In genomic region chr7:1442355-1443124, GRCh38 we compare ENCODE assay signal across 24 cellular contexts.
"Had no signal": no experiment of that assay in that cellular context is flagged by ENCODE, and none has a peak within 500 bp of the region (broad histone marks: within the 10 kb centered on the region; RNA-seq: fewer than 3 reads in every experiment).

No MANE protein-coding gene starts in this region.

- H3K4me1 Mint-ChIP-seq: activated CD4-positive, alpha-beta T cell treated with anti-CD3 and anti-CD28 coated beads, Interleukin-2, amount 10 ng/mL, durations not matched to agents 24 days and 14 days; activated CD8-positive, alpha-beta memory T cell treated with anti-CD3 and anti-CD28 coated beads, Interleukin-2, amount 10 ng/mL, durations not matched to agents 7 days and 5 days; activated naive CD8-positive, alpha-beta T cell treated with anti-CD3 and anti-CD28 coated beads, Interleukin-2, amount 50 U/mL, for 24 hours had no signal

- DNase-seq: activated CD4-positive, alpha-beta T cell treated with anti-CD3 and anti-CD28 coated beads, Interleukin-2, amount 10 ng/mL, durations not matched to agents 24 days and 14 days; activated CD4-positive, alpha-beta T cell treated with anti-CD3 and anti-CD28 coated beads, Interleukin-2, amount 50 U/mL, for 48 hours; activated CD4-positive, CD25-positive, alpha-beta regulatory T cell treated with anti-CD3 and anti-CD28 coated beads, Interleukin-2, amount 50 U/mL, for 72 hours; activated CD8-positive, alpha-beta memory T cell treated with anti-CD3 and anti-CD28 coated beads, Interleukin-2, amount 10 ng/mL, durations not matched to agents 7 days and 5 days; activated effector memory CD4-positive, alpha-beta T cell treated with anti-CD3 and anti-CD28 coated beads, Interleukin-2, amount 50 U/mL, for 16 hours; activated naive CD4-positive, alpha-beta T cell treated with Interleukin-2 at 50 U/mL for 16 hours; activated naive CD8-positive, alpha-beta T cell treated with anti-CD3 and anti-CD28 coated beads, Interleukin-2, amount 50 U/mL, for 24 hours; activated T-cell treated with anti-CD3 and anti-CD28 coated beads, Interleukin-2, amount 50 U/mL, for 4 hours; amniotic stem cell; brain microvascular endothelial cell; KBM-7; NCI-H1092; NCI-H1694; NCI-H2029; NCI-H345; NCI-H510A; NCI-H526 treated with DMSO at 0.1 percent for 48 hours; NCI-H82; Right ventricle myocardium superior; SJCRH30; SW 1271 had no signal

- H3K36me3 ChIP-seq: cardiac muscle cell, SJCRH30 had no signal

- H3K36me3 Mint-ChIP-seq: activated CD8-positive, alpha-beta memory T cell treated with anti-CD3 and anti-CD28 coated beads, Interleukin-2, amount 10 ng/mL, durations not matched to agents 7 days and 5 days; activated naive CD4-positive, alpha-beta T cell treated with anti-CD3 and anti-CD28 coated beads, Interleukin-2, amount 50 U/mL, for 72 hours had no signal

- H3K4me3 Mint-ChIP-seq: activated CD4-positive, alpha-beta T cell treated with anti-CD3 and anti-CD28 coated beads, Interleukin-2, amount 10 ng/mL, durations not matched to agents 24 days and 14 days; activated CD8-positive, alpha-beta memory T cell treated with anti-CD3 and anti-CD28 coated beads, Interleukin-2, amount 10 ng/mL, durations not matched to agents 7 days and 5 days; activated naive CD8-positive, alpha-beta T cell treated with anti-CD3 and anti-CD28 coated beads, Interleukin-2, amount 50 U/mL, for 24 hours; activated T-cell treated with anti-CD3 and anti-CD28 coated beads, Interleukin-2, amount 50 U/mL, for 4 hours had no signal

- H3K9me3 ChIP-seq: SJCRH30 had no signal

- H3K27ac ChIP-seq: brain microvascular endothelial cell, cardiac muscle cell, SJCRH30 had no signal

- H3K27ac Mint-ChIP-seq: activated CD4-positive, alpha-beta T cell treated with anti-CD3 and anti-CD28 coated beads, Interleukin-2, amount 10 ng/mL, durations not matched to agents 24 days and 14 days; activated CD8-positive, alpha-beta memory T cell treated with anti-CD3 and anti-CD28 coated beads, Interleukin-2, amount 10 ng/mL, durations not matched to agents 7 days and 5 days; activated naive CD4-positive, alpha-beta T cell treated with anti-CD3 and anti-CD28 coated beads, Interleukin-2, amount 50 U/mL, for 72 hours; activated naive CD8-positive, alpha-beta T cell treated with anti-CD3 and anti-CD28 coated beads, Interleukin-2, amount 50 U/mL, for 24 hours had no signal

- H3K9me3 Mint-ChIP-seq: activated CD4-positive, alpha-beta T cell treated with anti-CD3 and anti-CD28 coated beads, Interleukin-2, amount 10 ng/mL, durations not matched to agents 24 days and 14 days; activated naive CD4-positive, alpha-beta T cell treated with anti-CD3 and anti-CD28 coated beads, Interleukin-2, amount 50 U/mL, for 72 hours; activated naive CD8-positive, alpha-beta T cell treated with anti-CD3 and anti-CD28 coated beads, Interleukin-2, amount 50 U/mL, for 24 hours; activated T-cell treated with anti-CD3 and anti-CD28 coated beads, Interleukin-2, amount 50 U/mL, for 4 hours had no signal

- ATAC-seq: activated CD8-positive, alpha-beta memory T cell treated with anti-CD3 and anti-CD28 coated beads, Interleukin-2, amount 10 ng/mL, durations not matched to agents 7 days and 5 days; activated naive CD4-positive, alpha-beta T cell treated with anti-CD3 and anti-CD28 coated beads, Interleukin-2, amount 50 U/mL, for 72 hours; activated naive CD8-positive, alpha-beta T cell treated with anti-CD3 and anti-CD28 coated beads, Interleukin-2, amount 50 U/mL, for 24 hours; activated T-cell treated with anti-CD3 and anti-CD28 coated beads, Interleukin-2, amount 50 U/mL, for 4 hours; SK-N-SH treated with all-trans-retinoic acid at 6 μM for 48 hours had no signal

- H3K27me3 Mint-ChIP-seq: activated CD4-positive, alpha-beta T cell treated with anti-CD3 and anti-CD28 coated beads, Interleukin-2, amount 10 ng/mL, durations not matched to agents 24 days and 14 days; activated CD8-positive, alpha-beta memory T cell treated with anti-CD3 and anti-CD28 coated beads, Interleukin-2, amount 10 ng/mL, durations not matched to agents 7 days and 5 days; activated naive CD8-positive, alpha-beta T cell treated with anti-CD3 and anti-CD28 coated beads, Interleukin-2, amount 50 U/mL, for 24 hours had no signal

- H3K27me3 ChIP-seq: brain microvascular endothelial cell, cardiac muscle cell, SJCRH30 had no signal

- H3K4me3 ChIP-seq: cardiac muscle cell, SJCRH30 had no signal

- H3K4me1 ChIP-seq: SJCRH30 had no signal
